In the genomic region with DNA sequence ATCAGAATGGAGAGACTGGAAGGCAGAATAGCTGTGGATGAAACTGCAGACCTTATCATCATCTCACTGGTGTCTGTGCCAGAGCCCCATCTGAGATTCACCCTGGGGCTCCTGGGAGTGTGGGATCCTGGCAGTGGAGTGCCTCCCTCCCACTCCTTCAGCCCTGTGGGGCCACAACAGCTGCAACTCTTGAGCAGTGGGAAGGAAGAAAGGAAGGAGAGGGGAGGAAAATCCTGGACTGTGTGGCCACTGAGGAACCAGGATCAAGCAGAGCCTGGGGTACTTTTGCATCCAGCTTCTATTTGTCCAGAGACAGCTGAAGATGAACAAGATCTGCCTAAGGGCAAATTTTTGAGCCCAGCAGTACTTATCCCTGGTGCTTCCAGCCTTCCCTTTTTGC, we compare ENCODE assay signal across 24 cellular contexts.
"Had no signal": no experiment of that assay in that cellular context is flagged by ENCODE, and none has a peak within 500 bp of the region (broad histone marks: within the 10 kb centered on the region; RNA-seq: fewer than 3 reads in every experiment).

No MANE protein-coding gene starts in this region.

- H3K27me3 ChIP-seq: body of pancreas had no signal

- DNase-seq: activated CD4-positive, alpha-beta T cell treated with anti-CD3 and anti-CD28 coated beads for 36 hours; activated CD4-positive, alpha-beta T cell treated with anti-CD3 and anti-CD28 coated beads, Interleukin-2, amount 10 ng/mL, durations not matched to agents 7 days and 5 days; activated CD4-positive, alpha-beta T cell treated with anti-CD3 and anti-CD28 coated beads, Interleukin-2, amount 50 U/mL, for 48 hours; activated CD8-positive, alpha-beta memory T cell treated with anti-CD3 and anti-CD28 coated beads, Interleukin-2, amount 50 U/mL, for 4 hours; activated CD8-positive, alpha-beta T cell treated with anti-CD3 and anti-CD28 coated beads, Interleukin-2, amount 10 ng/mL, durations not matched to agents 7 days and 5 days; activated gamma-delta T cell treated with Interleukin-2 at 50 U/mL for 16 hours; activated naive CD4-positive, alpha-beta T cell treated with anti-CD3 and anti-CD28 coated beads for 36 hours; activated T-cell treated with anti-CD3 and anti-CD28 coated beads for 4 hours; activated T-cell treated with anti-CD3 and anti-CD28 coated beads, Interleukin-2, amount 50 U/mL, for 4 hours; adrenal gland; body of pancreas; caudate nucleus; NCI-H1105; NCI-H1417 treated with DMSO at 0.1 percent for 48 hours; NCI-H187 treated with DMSO at 0.1 percent for 48 hours; NCI-H2081; NCI-H345; NCI-H524 treated with DMSO at 0.1 percent for 48 hours; RPMI8226; SHP77 treated with DMSO at 0.1 percent for 48 hours had no signal

- H3K36me3 ChIP-seq: adrenal gland had no signal

- H3K4me2 ChIP-seq: KMS-11 had no signal

- H3K9me3 ChIP-seq: adrenal gland, body of pancreas had no signal

- H3K9ac ChIP-seq: KMS-11 had no signal

- ATAC-seq: activated CD4-positive, alpha-beta T cell treated with anti-CD3 and anti-CD28 coated beads for 36 hours; activated CD4-positive, CD25-positive, alpha-beta regulatory T cell treated with anti-CD3 and anti-CD28 coated beads, Interleukin-2, amount 50 U/mL, for 24 hours; activated CD8-positive, alpha-beta T cell treated with anti-CD3 and anti-CD28 coated beads, Interleukin-2, amount 10 ng/mL, durations not matched to agents 7 days and 5 days; activated naive CD4-positive, alpha-beta T cell treated with anti-CD3 and anti-CD28 coated beads, Interleukin-2, amount 50 U/mL, for 72 hours; activated T-cell treated with anti-CD3 and anti-CD28 coated beads, Interleukin-2, amount 50 U/mL, for 4 hours; body of pancreas; Panc1 had no signal

- H3K4me3 ChIP-seq: adrenal gland, body of pancreas had no signal

- H3K27ac ChIP-seq: adrenal gland, body of pancreas, KMS-11 had no signal

- H3K4me1 ChIP-seq: adrenal gland, body of pancreas had no signal
